Comparison of ENCODE assay signal across 18 cellular contexts in the genomic region with DNA sequence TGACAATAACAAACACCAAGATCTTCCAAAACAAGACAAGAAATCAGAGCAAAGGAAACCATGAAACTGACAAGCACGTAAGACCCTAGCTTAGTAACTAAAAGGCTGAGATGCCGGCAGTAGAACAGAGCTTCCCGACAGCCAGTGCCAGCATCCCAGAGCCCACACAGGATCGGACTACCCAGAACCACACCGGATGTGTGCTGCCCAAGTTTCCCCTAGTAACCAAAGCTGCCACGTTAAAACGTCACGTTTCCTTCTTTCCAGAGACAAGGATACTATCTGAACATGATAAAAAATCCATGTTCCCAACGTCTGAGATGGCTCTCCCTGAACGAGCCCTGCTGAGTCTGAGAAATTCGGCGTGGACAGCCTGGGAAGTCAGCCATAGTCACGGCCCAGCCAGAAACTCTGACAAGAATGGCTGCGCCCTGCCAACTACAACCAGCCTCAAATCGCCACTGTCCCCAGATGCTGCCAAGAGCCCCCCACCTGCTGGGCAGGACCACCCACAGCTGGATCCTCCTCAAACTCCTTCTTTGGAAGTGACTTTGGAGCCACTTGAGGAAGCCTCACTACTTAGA.
"Had no signal": no experiment of that assay in that cellular context is flagged by ENCODE, and none has a peak within 500 bp of the region (broad histone marks: within the 10 kb centered on the region; RNA-seq: fewer than 3 reads in every experiment).

No MANE protein-coding gene starts in this region.

- H3K27me3 ChIP-seq: dorsolateral prefrontal cortex, hepatocyte had no signal

- ATAC-seq: activated CD8-positive, alpha-beta T cell treated with anti-CD3 and anti-CD28 coated beads for 36 hours; esophagus mucosa; natural killer cell treated with Interleukin-12 subunit alpha and Interleukin-12 subunit beta and Interleukin-15 and Interleukin-18, amount 100 ng/mL, for 72 hours had no signal

- H2AFZ ChIP-seq: hepatocyte had no signal

- H3K4me1 Mint-ChIP-seq: brain had no signal

- H3K79me2 ChIP-seq: hepatocyte had no signal

- H3K4me2 ChIP-seq: hepatocyte had no signal

- H3K9me3 Mint-ChIP-seq: activated CD8-positive, alpha-beta T cell treated with anti-CD3 and anti-CD28 coated beads for 36 hours; activated T-helper 2 cell treated with anti-CD3 and anti-CD28 coated beads, Interferon-gamma antibody, Interleukin-2, Interleukin-4, amounts not matched to agents 10 μg/mL and 5 μg/mL and 100 μg/mL, durations not matched to agents 14 hours and 24 hours and 36 hours; brain; natural killer cell treated with Interleukin-12 subunit alpha and Interleukin-12 subunit beta and Interleukin-15 and Interleukin-18, amount 100 ng/mL, for 72 hours; stimulated activated naive CD8-positive, alpha-beta T cell treated with anti-CD3 and anti-CD28 coated beads, Interleukin-15, Interleukin-2, amounts not matched to agents 100 ng/mL and 50 ng/mL, for 24 hours had no signal

- H3K27ac Mint-ChIP-seq: activated CD8-positive, alpha-beta T cell treated with anti-CD3 and anti-CD28 coated beads for 36 hours; activated T-helper 2 cell treated with anti-CD3 and anti-CD28 coated beads, Interferon-gamma antibody, Interleukin-2, Interleukin-4, amounts not matched to agents 10 μg/mL and 5 μg/mL and 100 μg/mL, durations not matched to agents 14 hours and 24 hours and 36 hours; natural killer cell treated with Interleukin-12 subunit alpha and Interleukin-12 subunit beta and Interleukin-15 and Interleukin-18, amount 100 ng/mL, for 72 hours; stimulated activated naive CD8-positive, alpha-beta T cell treated with anti-CD3 and anti-CD28 coated beads, Interleukin-15, Interleukin-2, amounts not matched to agents 100 ng/mL and 50 ng/mL, for 24 hours had no signal

- H3K27ac ChIP-seq: dorsolateral prefrontal cortex, hepatocyte, WERI-Rb-1 had no signal

- H3K4me3 ChIP-seq: dorsolateral prefrontal cortex, hepatocyte, lung had no signal

- H3K27me3 Mint-ChIP-seq: activated CD8-positive, alpha-beta T cell treated with anti-CD3 and anti-CD28 coated beads for 36 hours; brain; natural killer cell treated with Interleukin-12 subunit alpha and Interleukin-12 subunit beta and Interleukin-15 and Interleukin-18, amount 100 ng/mL, for 72 hours; stimulated activated naive CD8-positive, alpha-beta T cell treated with anti-CD3 and anti-CD28 coated beads, Interleukin-15, Interleukin-2, amounts not matched to agents 100 ng/mL and 50 ng/mL, for 24 hours had no signal

- H3K4me3 Mint-ChIP-seq: activated CD8-positive, alpha-beta T cell treated with anti-CD3 and anti-CD28 coated beads for 36 hours; brain; natural killer cell treated with Interleukin-12 subunit alpha and Interleukin-12 subunit beta and Interleukin-15 and Interleukin-18, amount 100 ng/mL, for 72 hours; stimulated activated naive CD8-positive, alpha-beta T cell treated with anti-CD3 and anti-CD28 coated beads, Interleukin-15, Interleukin-2, amounts not matched to agents 100 ng/mL and 50 ng/mL, for 24 hours had no signal

- DNase-seq: activated CD4-positive, alpha-beta T cell treated with anti-CD3 and anti-CD28 coated beads for 4 hours; activated CD8-positive, alpha-beta T cell treated with anti-CD3 and anti-CD28 coated beads for 36 hours; activated naive CD4-positive, alpha-beta T cell treated with anti-CD3 and anti-CD28 coated beads, Interleukin-2, amount 50 U/mL, for 16 hours; cerebellar nuclear complex; dorsolateral prefrontal cortex; kidney; RPMI8226; stimulated activated CD4-positive, alpha-beta T cell treated with anti-CD3 and anti-CD28 coated beads, Interleukin-15, amount 100 ng/mL, for 24 hours; stimulated activated CD4-positive, alpha-beta T cell treated with anti-CD3 and anti-CD28 coated beads, Interleukin-4, amount 100 ng/mL, for 24 hours; T-helper 1 cell; WERI-Rb-1 had no signal
